Comparison of ENCODE assay signal across 27 cellular contexts in genomic region chrX:18491601-18492000, GRCh38.
"Had no signal": no experiment of that assay in that cellular context is flagged by ENCODE, and none has a peak within 500 bp of the region (broad histone marks: within the 10 kb centered on the region; RNA-seq: fewer than 3 reads in every experiment).

No MANE protein-coding gene starts in this region.

- FAIRE-seq: endometrium, keratinocyte had no signal

- H3K27ac Mint-ChIP-seq: mesothelial cell of epicardium; natural killer cell treated with Interleukin-12 subunit alpha and Interleukin-12 subunit beta and Interleukin-15 and Interleukin-18, amount 100 ng/mL, for 72 hours; neural progenitor cell; stimulated activated naive B cell treated with anti-CD40 and anti-IgM and Interleukin-4, amounts not matched to agents 10 μg/mL and 1 μg/mL and 100 μg/mL, for 72 hours; stimulated activated naive CD8-positive, alpha-beta T cell treated with anti-CD3 and anti-CD28 coated beads, Interleukin-15, amount 100 ng/mL, for 72 hours had no signal

- H3K4me3 Mint-ChIP-seq: memory B cell; mesothelial cell of epicardium; natural killer cell treated with Interleukin-12 subunit alpha and Interleukin-12 subunit beta and Interleukin-15 and Interleukin-18, amount 100 ng/mL, for 72 hours; neural progenitor cell; stimulated activated naive B cell treated with anti-CD40 and anti-IgM and Interleukin-4, amounts not matched to agents 10 μg/mL and 1 μg/mL and 100 μg/mL, for 72 hours; stimulated activated naive CD8-positive, alpha-beta T cell treated with anti-CD3 and anti-CD28 coated beads, Interleukin-15, amount 100 ng/mL, for 72 hours had no signal

- DNase-seq: effector memory CD4-positive, alpha-beta T cell; glutamatergic neuron; left cardiac atrium; left ventricle myocardium inferior; lower lobe of right lung; occipital lobe; psoas muscle; retina; spleen; stimulated activated CD4-positive, alpha-beta T cell treated with anti-CD3 and anti-CD28 coated beads, Interleukin-15, amount 100 ng/mL, for 24 hours; stimulated activated CD4-positive, alpha-beta T cell treated with anti-CD3 and anti-CD28 coated beads, Interleukin-1b, Interleukin-23, amount 100 ng/mL, for 48 hours; stimulated activated CD4-positive, alpha-beta T cell treated with anti-CD3 and anti-CD28 coated beads, Interleukin-4, amount 100 ng/mL, for 24 hours; stimulated activated naive B cell treated with anti-CD40 and anti-IgM and Interleukin-4, amounts not matched to agents 10 μg/mL and 1 μg/mL and 100 μg/mL, for 72 hours; stimulated activated naive CD8-positive, alpha-beta T cell treated with anti-CD3 and anti-CD28 coated beads, Interleukin-15, amount 100 ng/mL, for 72 hours; testis; upper lobe of right lung had no signal

- H3K9me3 Mint-ChIP-seq: memory B cell; natural killer cell treated with Interleukin-12 subunit alpha and Interleukin-12 subunit beta and Interleukin-15 and Interleukin-18, amount 100 ng/mL, for 72 hours; neural progenitor cell; stimulated activated naive B cell treated with anti-CD40 and anti-IgM and Interleukin-4, amounts not matched to agents 10 μg/mL and 1 μg/mL and 100 μg/mL, for 72 hours; stimulated activated naive CD8-positive, alpha-beta T cell treated with anti-CD3 and anti-CD28 coated beads, Interleukin-15, amount 100 ng/mL, for 72 hours had no signal

- H3K9me3 ChIP-seq: gastroesophageal sphincter, left ventricle myocardium inferior, lower lobe of right lung, psoas muscle, spleen, testis, tibial nerve, upper lobe of right lung, vagina had no signal

- H2AFZ ChIP-seq: neural progenitor cell had no signal

- H3K4me1 ChIP-seq: gastroesophageal sphincter, lower lobe of right lung, neural progenitor cell, psoas muscle, spleen, testis, tibial nerve, upper lobe of right lung, vagina had no signal

- H3K9ac ChIP-seq: neural progenitor cell had no signal

- ATAC-seq: esophagus mucosa; gastroesophageal sphincter; left cardiac atrium; lower lobe of right lung; natural killer cell treated with Interleukin-12 subunit alpha and Interleukin-12 subunit beta and Interleukin-15 and Interleukin-18, amount 100 ng/mL, for 72 hours; psoas muscle; sciatic nerve; stimulated activated naive B cell treated with anti-CD40 and anti-IgM and Interleukin-4, amounts not matched to agents 10 μg/mL and 1 μg/mL and 100 μg/mL, for 72 hours; stimulated activated naive CD8-positive, alpha-beta T cell treated with anti-CD3 and anti-CD28 coated beads, Interleukin-15, amount 100 ng/mL, for 72 hours; upper lobe of right lung had no signal

- H3K36me3 Mint-ChIP-seq: natural killer cell treated with Interleukin-12 subunit alpha and Interleukin-12 subunit beta and Interleukin-15 and Interleukin-18, amount 100 ng/mL, for 72 hours; neural progenitor cell; stimulated activated naive B cell treated with anti-CD40 and anti-IgM and Interleukin-4, amounts not matched to agents 10 μg/mL and 1 μg/mL and 100 μg/mL, for 72 hours had no signal

- H3K27me3 ChIP-seq: gastroesophageal sphincter, neural progenitor cell, spleen, testis, tibial nerve, upper lobe of right lung, vagina had no signal

- H3K4me2 ChIP-seq: neural progenitor cell had no signal

- H3K36me3 ChIP-seq: gastroesophageal sphincter, left ventricle myocardium inferior, lower lobe of right lung, neural progenitor cell, spleen, tibial nerve, upper lobe of right lung, vagina had no signal

- H3K4me3 ChIP-seq: gastroesophageal sphincter, left ventricle myocardium inferior, lower lobe of right lung, neural progenitor cell, psoas muscle, spleen, testis, tibial nerve, upper lobe of right lung, vagina had no signal

- H3K4me1 Mint-ChIP-seq: neural progenitor cell; stimulated activated naive CD8-positive, alpha-beta T cell treated with anti-CD3 and anti-CD28 coated beads, Interleukin-15, amount 100 ng/mL, for 72 hours had no signal

- H3K27me3 Mint-ChIP-seq: memory B cell; stimulated activated naive B cell treated with anti-CD40 and anti-IgM and Interleukin-4, amounts not matched to agents 10 μg/mL and 1 μg/mL and 100 μg/mL, for 72 hours; stimulated activated naive CD8-positive, alpha-beta T cell treated with anti-CD3 and anti-CD28 coated beads, Interleukin-15, amount 100 ng/mL, for 72 hours had no signal

- H3K27ac ChIP-seq: gastroesophageal sphincter, lower lobe of right lung, neural progenitor cell, psoas muscle, spleen, testis, tibial nerve, upper lobe of right lung, vagina had no signal
